Comparison of ENCODE assay signal across 15 cellular contexts in the genomic region with DNA sequence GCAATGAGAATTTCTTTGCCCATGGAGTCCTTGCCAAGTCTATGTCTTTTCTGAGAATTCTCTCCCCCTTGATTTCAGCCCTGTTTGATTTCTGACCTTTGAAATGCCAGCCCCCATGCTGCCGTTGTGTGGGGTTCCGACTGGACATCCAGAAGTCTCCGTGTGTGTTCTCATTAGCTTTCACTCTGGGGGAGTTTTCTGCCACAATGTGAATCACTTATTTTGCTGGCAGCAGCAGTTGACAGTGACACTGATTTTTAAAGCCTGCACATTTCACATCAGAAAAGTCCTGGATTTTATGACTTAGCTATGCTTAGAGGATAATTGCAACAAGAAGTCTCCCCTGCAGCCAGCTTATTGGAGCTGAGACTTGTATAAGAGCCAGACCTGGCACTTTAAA.
"Had no signal": no experiment of that assay in that cellular context is flagged by ENCODE, and none has a peak within 500 bp of the region (broad histone marks: within the 10 kb centered on the region; RNA-seq: fewer than 3 reads in every experiment).

No MANE protein-coding gene starts in this region.

- H3K4me3 ChIP-seq: esophagus squamous epithelium, left lung had no signal

- H3K27ac Mint-ChIP-seq: activated CD4-positive, alpha-beta T cell treated with anti-CD3 and anti-CD28 coated beads for 36 hours; activated naive CD4-positive, alpha-beta T cell treated with anti-CD3 and anti-CD28 coated beads, Interleukin-2, amount 50 U/mL, for 72 hours; activated T-helper 1 cell treated with anti-CD3 and anti-CD28 coated beads, Interleukin-12 subunit alpha, Interleukin-12 subunit beta, Interleukin-2, Interleukin-4 antibody, amounts not matched to agents 30 ng/mL and 10 ng/mL and 1 ng/mL, durations not matched to agents 14 hours and 24 hours and 36 hours; effector memory CD8-positive, alpha-beta T cell; memory B cell had no signal

- H3K9me3 Mint-ChIP-seq: activated naive CD4-positive, alpha-beta T cell treated with anti-CD3 and anti-CD28 coated beads, Interleukin-2, amount 50 U/mL, for 72 hours; activated T-helper 1 cell treated with anti-CD3 and anti-CD28 coated beads, Interleukin-12 subunit alpha, Interleukin-12 subunit beta, Interleukin-2, Interleukin-4 antibody, amounts not matched to agents 30 ng/mL and 10 ng/mL and 1 ng/mL, durations not matched to agents 14 hours and 24 hours and 36 hours; effector memory CD8-positive, alpha-beta T cell had no signal

- ATAC-seq: activated CD4-positive, alpha-beta T cell treated with anti-CD3 and anti-CD28 coated beads for 36 hours; activated naive CD4-positive, alpha-beta T cell treated with anti-CD3 and anti-CD28 coated beads, Interleukin-2, amount 50 U/mL, for 72 hours; effector memory CD8-positive, alpha-beta T cell had no signal

- H3K36me3 ChIP-seq: esophagus squamous epithelium, left lung had no signal

- H3K27ac ChIP-seq: left lung had no signal

- H3K36me3 Mint-ChIP-seq: activated naive CD4-positive, alpha-beta T cell treated with anti-CD3 and anti-CD28 coated beads, Interleukin-2, amount 50 U/mL, for 72 hours; memory B cell; naive B cell had no signal

- H3K4me1 Mint-ChIP-seq: activated CD4-positive, alpha-beta T cell treated with anti-CD3 and anti-CD28 coated beads for 36 hours; memory B cell; naive B cell had no signal

- H3K27me3 ChIP-seq: esophagus squamous epithelium, left lung had no signal

- H3K9me3 ChIP-seq: esophagus squamous epithelium, left lung had no signal

- H3K4me3 Mint-ChIP-seq: activated CD4-positive, alpha-beta T cell treated with anti-CD3 and anti-CD28 coated beads for 36 hours; activated T-helper 1 cell treated with anti-CD3 and anti-CD28 coated beads, Interleukin-12 subunit alpha, Interleukin-12 subunit beta, Interleukin-2, Interleukin-4 antibody, amounts not matched to agents 30 ng/mL and 10 ng/mL and 1 ng/mL, durations not matched to agents 14 hours and 24 hours and 36 hours; effector memory CD8-positive, alpha-beta T cell; memory B cell; naive B cell had no signal

- DNase-seq: activated CD4-positive, alpha-beta T cell treated with anti-CD3 and anti-CD28 coated beads for 36 hours; activated CD4-positive, alpha-beta T cell treated with anti-CD3 and anti-CD28 coated beads, Interleukin-2, amount 50 U/mL, for 48 hours; activated gamma-delta T cell treated with Interleukin-2 at 50 U/mL for 16 hours; activated T-cell treated with anti-CD3 and anti-CD28 coated beads for 4 hours; effector memory CD8-positive, alpha-beta T cell; esophagus squamous epithelium; left lung; naive B cell; occipital lobe; posterior cingulate gyrus; stimulated activated CD4-positive, alpha-beta T cell treated with anti-CD3 and anti-CD28 coated beads, Interleukin-2, amount 100 ng/mL, for 24 hours; stimulated activated naive CD4-positive, alpha-beta T cell treated with Interleukin-2 at 50 U/mL for 16 hours had no signal
